In genomic region chr3:45113625-45114050, GRCh38 we compare ENCODE assay signal across 16 cellular contexts. TPM values are rescaled to one million over a fixed set of nuclear protein-coding genes. Genes with fewer than 3 reads are reported as not detected.
DNase-seq lines count a peak whose midpoint lies in the region; ATAC-seq, FAIRE-seq and TF ChIP-seq lines count a peak whose summit lies in the region.
"Had no signal": no experiment of that assay in that cellular context is flagged by ENCODE, and none has a peak within 500 bp of the region (broad histone marks: within the 10 kb centered on the region; RNA-seq: fewer than 3 reads in every experiment).

No MANE protein-coding gene starts in this region.

- peaks cover 1% of the 10 kb centered on the region for H3K36me3 Mint-ChIP-seq in activated naive CD8-positive, alpha-beta T cell treated with anti-CD3 and anti-CD28 coated beads, Interleukin-2, amount 50 U/mL, for 24 hours (ENCODE audit: low read depth)
- H3K36me3 Mint-ChIP-seq: activated CD4-positive, alpha-beta memory T cell treated with anti-CD3 and anti-CD28 coated beads for 36 hours; memory B cell had no signal

- no peaks in the 10 kb centered on the region for H3K27me3 ChIP-seq in keratinocyte (ENCODE audit: control insufficient read depth, extremely low read depth, insufficient read depth, low read length)

- intact Hi-C loops in posterior cingulate gyrus (cut with DNase I) = no loop called here

- no peak for TF ChIP-seq CTCF in keratinocyte (optimal IDR thresholded peaks at IDR 0.05 in 1 of 3, IDR thresholded peaks at IDR 0.05 in 1 of 3, conservative IDR thresholded peaks at IDR 0.05 in 1 of 3; ENCODE audit: extremely low read depth in 1 of 3, insufficient read depth in 2 of 3, low read length in 3 of 3)

- FAIRE-seq in keratinocyte (lab: Jason Lieb, UNC) = no peak
- FAIRE-seq in GM12891 (lab: Jason Lieb, UNC) = no peak
- FAIRE-seq: RCC 7860 had no signal

- peaks cover 9% of the 10 kb centered on the region for H3K4me1 ChIP-seq in keratinocyte (ENCODE audit: control insufficient read depth, extremely low read depth, insufficient read depth, low read length)

- no peaks in the 10 kb centered on the region for H3K9me3 ChIP-seq in keratinocyte (ENCODE audit: control insufficient read depth, low read depth, low read length)

- no peaks in the 10 kb centered on the region for H3K9me3 Mint-ChIP-seq in stimulated activated naive CD8-positive, alpha-beta T cell treated with anti-CD3 and anti-CD28 coated beads, Interleukin-15, amount 100 ng/mL, for 72 hours
- H3K9me3 Mint-ChIP-seq in activated naive CD8-positive, alpha-beta T cell treated with anti-CD3 and anti-CD28 coated beads, Interleukin-2, amount 50 U/mL, for 24 hours = no peaks in the 10 kb centered on the region
- H3K9me3 Mint-ChIP-seq: activated CD4-positive, alpha-beta memory T cell treated with anti-CD3 and anti-CD28 coated beads for 36 hours; memory B cell; type B pancreatic cell had no signal

- H4K20me1 ChIP-seq in keratinocyte (ENCODE audit: control insufficient read depth, extremely low read depth, insufficient read depth, low read length) = peaks cover 7% of the 10 kb centered on the region

- H3K4me1 Mint-ChIP-seq in stimulated activated naive CD8-positive, alpha-beta T cell treated with anti-CD3 and anti-CD28 coated beads, Interleukin-15, amount 100 ng/mL, for 72 hours = peaks cover 78% of the 10 kb centered on the region
- H3K4me1 Mint-ChIP-seq in activated naive CD8-positive, alpha-beta T cell treated with anti-CD3 and anti-CD28 coated beads, Interleukin-2, amount 50 U/mL, for 24 hours = peaks cover 78% of the 10 kb centered on the region
- H3K4me1 Mint-ChIP-seq: memory B cell had no signal

- no peak overlapping the region for H2AFZ ChIP-seq in keratinocyte (ENCODE audit: control insufficient read depth, low read length)

- H3K4me3 Mint-ChIP-seq in stimulated activated naive CD8-positive, alpha-beta T cell treated with anti-CD3 and anti-CD28 coated beads, Interleukin-15, amount 100 ng/mL, for 72 hours = no peak overlapping the region
- H3K4me3 Mint-ChIP-seq in activated naive CD8-positive, alpha-beta T cell treated with anti-CD3 and anti-CD28 coated beads, Interleukin-2, amount 50 U/mL, for 24 hours = no peak overlapping the region
- H3K4me3 Mint-ChIP-seq: activated CD4-positive, alpha-beta memory T cell treated with anti-CD3 and anti-CD28 coated beads for 36 hours; memory B cell had no signal

- no peak for TF ChIP-seq POLR2A in GM12891 (IDR thresholded peaks at IDR 0.05; ENCODE audit: low read depth, low read length)

- no peak overlapping the region for H3K4me2 ChIP-seq in keratinocyte (ENCODE audit: control insufficient read depth, extremely low read depth, insufficient read depth, low read depth, low read length)

- peaks cover 61% of the 10 kb centered on the region for H3K79me2 ChIP-seq in keratinocyte (ENCODE audit: control insufficient read depth, insufficient read depth, low read length)

- ATAC-seq in stimulated activated naive CD8-positive, alpha-beta T cell treated with anti-CD3 and anti-CD28 coated beads, Interleukin-15, Interleukin-2, amounts not matched to agents 100 U/mL and 50 U/mL, for 24 hours = peak; percentile 65
- no peak for ATAC-seq in stimulated activated naive CD8-positive, alpha-beta T cell treated with anti-CD3 and anti-CD28 coated beads, Interleukin-15, amount 100 ng/mL, for 72 hours
- ATAC-seq in activated naive CD8-positive, alpha-beta T cell treated with anti-CD3 and anti-CD28 coated beads, Interleukin-2, amount 50 U/mL, for 24 hours = peak; percentile 65
- no peak for ATAC-seq in GM21576 (IDR thresholded peaks at IDR 0.05; ENCODE audit: unreplicated experiment)
- ATAC-seq in GM18907 (IDR thresholded peaks at IDR 0.05; ENCODE audit: unreplicated experiment) = no peak

- peak overlapping the region in 1 of 2 donors; percentile 27 for H3K27ac Mint-ChIP-seq in stimulated activated naive CD8-positive, alpha-beta T cell treated with anti-CD3 and anti-CD28 coated beads, Interleukin-15, amount 100 ng/mL, for 72 hours
- H3K27ac Mint-ChIP-seq in activated naive CD8-positive, alpha-beta T cell treated with anti-CD3 and anti-CD28 coated beads, Interleukin-2, amount 50 U/mL, for 24 hours = peak overlapping the region; percentile 73
- H3K27ac Mint-ChIP-seq: activated CD4-positive, alpha-beta memory T cell treated with anti-CD3 and anti-CD28 coated beads for 36 hours; memory B cell had no signal

- no peak overlapping the region for H3K4me3 ChIP-seq in keratinocyte (ENCODE audit: control insufficient read depth in 2 of 3, extremely low read depth in 1 of 3, insufficient read depth in 2 of 3, low read depth in 1 of 3, low read length in 3 of 3)

- dilution Hi-C loops in keratinocyte (cut with MboI; ENCODE audit: extremely low pct_ligation_motif_present, low sequenced_read_pairs) = no loop called here

- peaks cover 22% of the 10 kb centered on the region for H3K27me3 Mint-ChIP-seq in stimulated activated naive CD8-positive, alpha-beta T cell treated with anti-CD3 and anti-CD28 coated beads, Interleukin-15, amount 100 ng/mL, for 72 hours
- peaks cover 4% of the 10 kb centered on the region for H3K27me3 Mint-ChIP-seq in activated naive CD8-positive, alpha-beta T cell treated with anti-CD3 and anti-CD28 coated beads, Interleukin-2, amount 50 U/mL, for 24 hours
- H3K27me3 Mint-ChIP-seq: type B pancreatic cell had no signal

- no peak for DNase-seq in stimulated activated naive CD8-positive, alpha-beta T cell treated with anti-CD3 and anti-CD28 coated beads, Interleukin-15, Interleukin-2, amounts not matched to agents 100 U/mL and 50 U/mL, for 24 hours
- no peak for DNase-seq in stimulated activated naive CD8-positive, alpha-beta T cell treated with anti-CD3 and anti-CD28 coated beads, Interleukin-15, amount 100 ng/mL, for 72 hours
- no peak for DNase-seq in activated naive CD8-positive, alpha-beta T cell treated with anti-CD3 and anti-CD28 coated beads, Interleukin-2, amount 50 U/mL, for 24 hours
- no peak for DNase-seq in keratinocyte (ENCODE audit: low read depth, low spot score)
- DNase-seq in posterior cingulate gyrus = no peak
- DNase-seq in GM12891 (ENCODE audit: insufficient read length, low spot score) = no peak
- DNase-seq: activated CD4-positive, alpha-beta memory T cell treated with anti-CD3 and anti-CD28 coated beads for 36 hours; activated naive CD4-positive, alpha-beta T cell treated with anti-CD3 and anti-CD28 coated beads, Interleukin-2, amount 50 U/mL, for 16 hours; NCI-H1436; NCI-H446 treated with DMSO at 0.1 percent for 48 hours; stimulated activated CD4-positive, alpha-beta T cell treated with anti-CD3 and anti-CD28 coated beads, Interleukin-12 subunit alpha, Interleukin-12 subunit beta, amount 100 ng/mL, for 4 hours had no signal

- H3K36me3 ChIP-seq in keratinocyte (ENCODE audit: control insufficient read depth in 2 of 2, extremely low read depth in 1 of 2, insufficient read depth in 2 of 2, low read length in 2 of 2) = peaks cover 33 to 70% of the 10 kb centered on the region in 2 experiments

- H3K9ac ChIP-seq in keratinocyte (ENCODE audit: control insufficient read depth, extremely low read depth, insufficient read depth, low read length) = no peak overlapping the region

- H3K27ac ChIP-seq in keratinocyte (ENCODE audit: control insufficient read depth, insufficient read depth, low read length) = peak overlapping the region; percentile 22

- H3K9me1 ChIP-seq in keratinocyte (ENCODE audit: control insufficient read depth, extremely low read depth, insufficient read depth, low read length) = peaks cover 2% of the 10 kb centered on the region

TF ChIP-seq in GM12891, 5 proteins besides CTCF, POLR2A, EP300 and RAD21:
- TF ChIP-seq PAX5 (IDR thresholded peaks at IDR 0.05; ENCODE audit: insufficient read depth, low read length, severe bottlenecking) = no peak
- TF ChIP-seq POLR2AphosphoS5 (IDR thresholded peaks at IDR 0.05; ENCODE audit: low read depth, low read length) = no peak
- no peak for TF ChIP-seq TAF1 (IDR thresholded peaks at IDR 0.05; ENCODE audit: low read depth, low read length)
- TF ChIP-seq POU2F2 (IDR thresholded peaks at IDR 0.05; ENCODE audit: low read depth, low read length) = no peak
- no peak for TF ChIP-seq SPI1 (IDR thresholded peaks at IDR 0.05; ENCODE audit: low read depth, low read length)

RNA-seq across cellular contexts. Expression of gene CDCP1, which starts 32.5 kb away (rescaled TPM):
- 71.0 to 171 TPM (median 85.8 TPM) in 3 replicates for polyA plus RNA-seq in keratinocyte
- 25.6 TPM for polyA plus RNA-seq in keratinocyte (2011; ENCODE audit: low read depth)
- polyA plus RNA-seq in keratinocyte (2011; cell fraction: cytosol; rRNA removed) = 94.9 and 114 TPM in 2 replicates
- polyA plus RNA-seq in keratinocyte (2011; cell fraction: nucleus; rRNA removed) = 289 and 310 TPM in 2 replicates
- 62.4 and 123 TPM in 2 replicates for polyA plus RNA-seq in keratinocyte (2012; ENCODE audit: low replicate concordance)
- 124 to 419 TPM (median 165 TPM) in 3 replicates for polyA minus RNA-seq in keratinocyte
- polyA minus RNA-seq in keratinocyte (2011; cell fraction: cytosol; rRNA and poly(A)+ RNA removed) = 129 TPM
- 264 and 415 TPM in 2 replicates for polyA minus RNA-seq in keratinocyte (2011; cell fraction: nucleus; rRNA and poly(A)+ RNA removed)
- polyA plus RNA-seq in GM12891 (2012; ENCODE audit: low read depth, missing spikeins) = 0.01 TPM

Comparison
In these comparisons a context has a peak if more than half of its experiments do, and no peak if none do; other contexts are left out.
1. ATAC-seq: peak in stimulated activated naive CD8-positive, alpha-beta T cell treated with anti-CD3 and anti-CD28 coated beads, Interleukin-15, Interleukin-2, amounts not matched to agents 100 U/mL and 50 U/mL, for 24 hours (single experiment) and activated naive CD8-positive, alpha-beta T cell treated with anti-CD3 and anti-CD28 coated beads, Interleukin-2, amount 50 U/mL, for 24 hours (single experiment); none in stimulated activated naive CD8-positive, alpha-beta T cell treated with anti-CD3 and anti-CD28 coated beads, Interleukin-15, amount 100 ng/mL, for 72 hours (single experiment), GM21576 (single experiment) and GM18907 (single experiment).